Comparison of ENCODE assay signal across 1 cellular context in the genomic region with DNA sequence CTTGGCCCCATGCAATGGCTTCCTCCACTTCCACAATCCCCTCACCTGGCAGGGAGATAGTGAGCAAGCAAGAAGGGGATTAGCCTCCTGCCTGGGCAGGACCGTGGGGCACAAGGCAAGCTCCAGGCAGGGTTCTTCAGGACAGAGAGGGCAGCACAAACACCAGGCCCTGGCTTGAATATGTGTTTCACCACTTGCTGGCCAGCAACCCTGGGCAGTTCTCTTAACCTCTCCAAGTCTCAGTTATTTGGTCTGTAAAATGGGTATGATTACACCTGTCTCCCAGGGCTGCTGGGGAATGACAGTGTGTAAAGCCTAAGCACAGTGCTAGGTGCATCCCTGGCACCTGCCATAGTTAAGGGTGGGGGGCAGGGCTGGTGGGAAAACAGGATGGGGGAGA.
TF ChIP-seq lines count a peak whose summit lies in the region.

No MANE protein-coding gene starts in this region.

TF ChIP-seq in K562, 482 proteins besides CTCF, POLR2A, EP300 and RAD21 (continued from another document):
- TF ChIP-seq, protein P1, sequence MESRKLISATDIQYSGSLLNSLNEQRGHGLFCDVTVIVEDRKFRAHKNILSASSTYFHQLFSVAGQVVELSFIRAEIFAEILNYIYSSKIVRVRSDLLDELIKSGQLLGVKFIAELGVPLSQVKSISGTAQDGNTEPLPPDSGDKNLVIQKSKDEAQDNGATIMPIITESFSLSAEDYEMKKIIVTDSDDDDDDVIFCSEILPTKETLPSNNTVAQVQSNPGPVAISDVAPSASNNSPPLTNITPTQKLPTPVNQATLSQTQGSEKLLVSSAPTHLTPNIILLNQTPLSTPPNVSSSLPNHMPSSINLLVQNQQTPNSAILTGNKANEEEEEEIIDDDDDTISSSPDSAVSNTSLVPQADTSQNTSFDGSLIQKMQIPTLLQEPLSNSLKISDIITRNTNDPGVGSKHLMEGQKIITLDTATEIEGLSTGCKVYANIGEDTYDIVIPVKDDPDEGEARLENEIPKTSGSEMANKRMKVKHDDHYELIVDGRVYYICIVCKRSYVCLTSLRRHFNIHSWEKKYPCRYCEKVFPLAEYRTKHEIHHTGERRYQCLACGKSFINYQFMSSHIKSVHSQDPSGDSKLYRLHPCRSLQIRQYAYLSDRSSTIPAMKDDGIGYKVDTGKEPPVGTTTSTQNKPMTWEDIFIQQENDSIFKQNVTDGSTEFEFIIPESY (CRISPR knock-in tag; IDR thresholded peaks at IDR 0.05): no peak
- TF ChIP-seq STAG1 (CRISPR knock-in tag; IDR thresholded peaks at IDR 0.05; ENCODE audit: borderline replicate concordance) (no peak), HNRNPUL1 (IDR thresholded peaks at IDR 0.05; ENCODE audit: low read length) (no peak), ZNF507 (tag; conservative IDR thresholded peaks at IDR 0.05) (no peak), RFX7 (CRISPR knock-in tag; IDR thresholded peaks at IDR 0.05) (no peak), LARP7 (IDR thresholded peaks at IDR 0.05) (no peak), RBM25 (IDR thresholded peaks at IDR 0.05; ENCODE audit: low read depth, low read length, severe bottlenecking) (peak; percentile 64), ELF2 (CRISPR knock-in tag; IDR thresholded peaks at IDR 0.05) (no peak), ELF4 (CRISPR knock-in tag; IDR thresholded peaks at IDR 0.05) (no peak), HDAC2 (IDR thresholded peaks at IDR 0.05) (peak; percentile 45; the same call in 1 of the 2 replicates), ZNF134 (CRISPR knock-in tag; conservative IDR thresholded peaks at IDR 0.05) (no peak), HEY1 (CRISPR knock-in tag; IDR thresholded peaks at IDR 0.05; ENCODE audit: borderline replicate concordance) (no peak), JUND (IDR thresholded peaks at IDR 0.05; ENCODE audit: borderline replicate concordance, low read depth, low read length) (no peak), JUND (tag; IDR thresholded peaks at IDR 0.05; ENCODE audit: borderline replicate concordance, low read depth, low read length) (no peak), KDM4B (IDR thresholded peaks at IDR 0.05; ENCODE audit: borderline replicate concordance in 2 of 2, low read depth in 1 of 2) (no peak), ADNP (tag; IDR thresholded peaks at IDR 0.05) (peak; percentile 81), HMGN3 (IDR thresholded peaks at IDR 0.05; ENCODE audit: borderline replicate concordance, extremely low read depth, insufficient read length, low read depth, low read length) (no peak), PHF20 (IDR thresholded peaks at IDR 0.05; ENCODE audit: partially characterized antibody) (no peak), KDM1A (IDR thresholded peaks at IDR 0.05) (peak; percentile 67 to 70), RNF2 (IDR thresholded peaks at IDR 0.05) (no peak), RBFOX2 (IDR thresholded peaks at IDR 0.05; ENCODE audit: low read depth, low read length) (no peak), ZNF76 (CRISPR knock-in tag; IDR thresholded peaks at IDR 0.05; ENCODE audit: borderline replicate concordance) (no peak), RBM17 (IDR thresholded peaks at IDR 0.05; ENCODE audit: borderline replicate concordance, low read depth, low read length) (no peak), ZNF121 (CRISPR knock-in tag; conservative IDR thresholded peaks at IDR 0.05) (peak; percentile 31; the same call in 1 of the 2 replicates)
- TF ChIP-seq, protein P2, sequence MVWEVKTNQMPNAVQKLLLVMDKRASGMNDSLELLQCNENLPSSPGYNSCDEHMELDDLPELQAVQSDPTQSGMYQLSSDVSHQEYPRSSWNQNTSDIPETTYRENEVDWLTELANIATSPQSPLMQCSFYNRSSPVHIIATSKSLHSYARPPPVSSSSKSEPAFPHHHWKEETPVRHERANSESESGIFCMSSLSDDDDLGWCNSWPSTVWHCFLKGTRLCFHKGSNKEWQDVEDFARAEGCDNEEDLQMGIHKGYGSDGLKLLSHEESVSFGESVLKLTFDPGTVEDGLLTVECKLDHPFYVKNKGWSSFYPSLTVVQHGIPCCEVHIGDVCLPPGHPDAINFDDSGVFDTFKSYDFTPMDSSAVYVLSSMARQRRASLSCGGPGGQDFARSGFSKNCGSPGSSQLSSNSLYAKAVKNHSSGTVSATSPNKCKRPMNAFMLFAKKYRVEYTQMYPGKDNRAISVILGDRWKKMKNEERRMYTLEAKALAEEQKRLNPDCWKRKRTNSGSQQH (CRISPR knock-in tag; IDR thresholded peaks at IDR 0.05): no peak
- TF ChIP-seq, protein P3, sequence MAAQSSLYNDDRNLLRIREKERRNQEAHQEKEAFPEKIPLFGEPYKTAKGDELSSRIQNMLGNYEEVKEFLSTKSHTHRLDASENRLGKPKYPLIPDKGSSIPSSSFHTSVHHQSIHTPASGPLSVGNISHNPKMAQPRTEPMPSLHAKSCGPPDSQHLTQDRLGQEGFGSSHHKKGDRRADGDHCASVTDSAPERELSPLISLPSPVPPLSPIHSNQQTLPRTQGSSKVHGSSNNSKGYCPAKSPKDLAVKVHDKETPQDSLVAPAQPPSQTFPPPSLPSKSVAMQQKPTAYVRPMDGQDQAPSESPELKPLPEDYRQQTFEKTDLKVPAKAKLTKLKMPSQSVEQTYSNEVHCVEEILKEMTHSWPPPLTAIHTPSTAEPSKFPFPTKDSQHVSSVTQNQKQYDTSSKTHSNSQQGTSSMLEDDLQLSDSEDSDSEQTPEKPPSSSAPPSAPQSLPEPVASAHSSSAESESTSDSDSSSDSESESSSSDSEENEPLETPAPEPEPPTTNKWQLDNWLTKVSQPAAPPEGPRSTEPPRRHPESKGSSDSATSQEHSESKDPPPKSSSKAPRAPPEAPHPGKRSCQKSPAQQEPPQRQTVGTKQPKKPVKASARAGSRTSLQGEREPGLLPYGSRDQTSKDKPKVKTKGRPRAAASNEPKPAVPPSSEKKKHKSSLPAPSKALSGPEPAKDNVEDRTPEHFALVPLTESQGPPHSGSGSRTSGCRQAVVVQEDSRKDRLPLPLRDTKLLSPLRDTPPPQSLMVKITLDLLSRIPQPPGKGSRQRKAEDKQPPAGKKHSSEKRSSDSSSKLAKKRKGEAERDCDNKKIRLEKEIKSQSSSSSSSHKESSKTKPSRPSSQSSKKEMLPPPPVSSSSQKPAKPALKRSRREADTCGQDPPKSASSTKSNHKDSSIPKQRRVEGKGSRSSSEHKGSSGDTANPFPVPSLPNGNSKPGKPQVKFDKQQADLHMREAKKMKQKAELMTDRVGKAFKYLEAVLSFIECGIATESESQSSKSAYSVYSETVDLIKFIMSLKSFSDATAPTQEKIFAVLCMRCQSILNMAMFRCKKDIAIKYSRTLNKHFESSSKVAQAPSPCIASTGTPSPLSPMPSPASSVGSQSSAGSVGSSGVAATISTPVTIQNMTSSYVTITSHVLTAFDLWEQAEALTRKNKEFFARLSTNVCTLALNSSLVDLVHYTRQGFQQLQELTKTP (IDR thresholded peaks at IDR 0.05; ENCODE audit: low read depth in 1 of 2, partially characterized antibody in 2 of 2): no peak
- TF ChIP-seq, protein P4, sequence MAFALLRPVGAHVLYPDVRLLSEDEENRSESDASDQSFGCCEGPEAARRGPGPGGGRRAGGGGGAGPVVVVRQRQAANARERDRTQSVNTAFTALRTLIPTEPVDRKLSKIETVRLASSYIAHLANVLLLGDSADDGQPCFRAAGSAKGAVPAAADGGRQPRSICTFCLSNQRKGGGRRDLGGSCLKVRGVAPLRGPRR (CRISPR knock-in tag; IDR thresholded peaks at IDR 0.05): no peak
- TF ChIP-seq, protein P5, sequence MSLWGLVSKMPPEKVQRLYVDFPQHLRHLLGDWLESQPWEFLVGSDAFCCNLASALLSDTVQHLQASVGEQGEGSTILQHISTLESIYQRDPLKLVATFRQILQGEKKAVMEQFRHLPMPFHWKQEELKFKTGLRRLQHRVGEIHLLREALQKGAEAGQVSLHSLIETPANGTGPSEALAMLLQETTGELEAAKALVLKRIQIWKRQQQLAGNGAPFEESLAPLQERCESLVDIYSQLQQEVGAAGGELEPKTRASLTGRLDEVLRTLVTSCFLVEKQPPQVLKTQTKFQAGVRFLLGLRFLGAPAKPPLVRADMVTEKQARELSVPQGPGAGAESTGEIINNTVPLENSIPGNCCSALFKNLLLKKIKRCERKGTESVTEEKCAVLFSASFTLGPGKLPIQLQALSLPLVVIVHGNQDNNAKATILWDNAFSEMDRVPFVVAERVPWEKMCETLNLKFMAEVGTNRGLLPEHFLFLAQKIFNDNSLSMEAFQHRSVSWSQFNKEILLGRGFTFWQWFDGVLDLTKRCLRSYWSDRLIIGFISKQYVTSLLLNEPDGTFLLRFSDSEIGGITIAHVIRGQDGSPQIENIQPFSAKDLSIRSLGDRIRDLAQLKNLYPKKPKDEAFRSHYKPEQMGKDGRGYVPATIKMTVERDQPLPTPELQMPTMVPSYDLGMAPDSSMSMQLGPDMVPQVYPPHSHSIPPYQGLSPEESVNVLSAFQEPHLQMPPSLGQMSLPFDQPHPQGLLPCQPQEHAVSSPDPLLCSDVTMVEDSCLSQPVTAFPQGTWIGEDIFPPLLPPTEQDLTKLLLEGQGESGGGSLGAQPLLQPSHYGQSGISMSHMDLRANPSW (CRISPR knock-in tag; IDR thresholded peaks at IDR 0.05): no peak
- TF ChIP-seq, protein P6, sequence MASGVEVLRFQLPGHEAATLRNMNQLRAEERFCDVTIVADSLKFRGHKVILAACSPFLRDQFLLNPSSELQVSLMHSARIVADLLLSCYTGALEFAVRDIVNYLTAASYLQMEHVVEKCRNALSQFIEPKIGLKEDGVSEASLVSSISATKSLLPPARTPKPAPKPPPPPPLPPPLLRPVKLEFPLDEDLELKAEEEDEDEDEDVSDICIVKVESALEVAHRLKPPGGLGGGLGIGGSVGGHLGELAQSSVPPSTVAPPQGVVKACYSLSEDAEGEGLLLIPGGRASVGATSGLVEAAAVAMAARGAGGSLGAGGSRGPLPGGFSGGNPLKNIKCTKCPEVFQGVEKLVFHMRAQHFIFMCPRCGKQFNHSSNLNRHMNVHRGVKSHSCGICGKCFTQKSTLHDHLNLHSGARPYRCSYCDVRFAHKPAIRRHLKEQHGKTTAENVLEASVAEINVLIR (CRISPR knock-in tag; IDR thresholded peaks at IDR 0.05): no peak
- TF ChIP-seq, protein P7, sequence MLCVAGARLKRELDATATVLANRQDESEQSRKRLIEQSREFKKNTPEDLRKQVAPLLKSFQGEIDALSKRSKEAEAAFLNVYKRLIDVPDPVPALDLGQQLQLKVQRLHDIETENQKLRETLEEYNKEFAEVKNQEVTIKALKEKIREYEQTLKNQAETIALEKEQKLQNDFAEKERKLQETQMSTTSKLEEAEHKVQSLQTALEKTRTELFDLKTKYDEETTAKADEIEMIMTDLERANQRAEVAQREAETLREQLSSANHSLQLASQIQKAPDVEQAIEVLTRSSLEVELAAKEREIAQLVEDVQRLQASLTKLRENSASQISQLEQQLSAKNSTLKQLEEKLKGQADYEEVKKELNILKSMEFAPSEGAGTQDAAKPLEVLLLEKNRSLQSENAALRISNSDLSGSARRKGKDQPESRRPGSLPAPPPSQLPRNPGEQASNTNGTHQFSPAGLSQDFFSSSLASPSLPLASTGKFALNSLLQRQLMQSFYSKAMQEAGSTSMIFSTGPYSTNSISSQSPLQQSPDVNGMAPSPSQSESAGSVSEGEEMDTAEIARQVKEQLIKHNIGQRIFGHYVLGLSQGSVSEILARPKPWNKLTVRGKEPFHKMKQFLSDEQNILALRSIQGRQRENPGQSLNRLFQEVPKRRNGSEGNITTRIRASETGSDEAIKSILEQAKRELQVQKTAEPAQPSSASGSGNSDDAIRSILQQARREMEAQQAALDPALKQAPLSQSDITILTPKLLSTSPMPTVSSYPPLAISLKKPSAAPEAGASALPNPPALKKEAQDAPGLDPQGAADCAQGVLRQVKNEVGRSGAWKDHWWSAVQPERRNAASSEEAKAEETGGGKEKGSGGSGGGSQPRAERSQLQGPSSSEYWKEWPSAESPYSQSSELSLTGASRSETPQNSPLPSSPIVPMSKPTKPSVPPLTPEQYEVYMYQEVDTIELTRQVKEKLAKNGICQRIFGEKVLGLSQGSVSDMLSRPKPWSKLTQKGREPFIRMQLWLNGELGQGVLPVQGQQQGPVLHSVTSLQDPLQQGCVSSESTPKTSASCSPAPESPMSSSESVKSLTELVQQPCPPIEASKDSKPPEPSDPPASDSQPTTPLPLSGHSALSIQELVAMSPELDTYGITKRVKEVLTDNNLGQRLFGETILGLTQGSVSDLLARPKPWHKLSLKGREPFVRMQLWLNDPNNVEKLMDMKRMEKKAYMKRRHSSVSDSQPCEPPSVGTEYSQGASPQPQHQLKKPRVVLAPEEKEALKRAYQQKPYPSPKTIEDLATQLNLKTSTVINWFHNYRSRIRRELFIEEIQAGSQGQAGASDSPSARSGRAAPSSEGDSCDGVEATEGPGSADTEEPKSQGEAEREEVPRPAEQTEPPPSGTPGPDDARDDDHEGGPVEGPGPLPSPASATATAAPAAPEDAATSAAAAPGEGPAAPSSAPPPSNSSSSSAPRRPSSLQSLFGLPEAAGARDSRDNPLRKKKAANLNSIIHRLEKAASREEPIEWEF (CRISPR knock-in tag; IDR thresholded peaks at IDR 0.05): no peak
- TF ChIP-seq, protein P8, sequence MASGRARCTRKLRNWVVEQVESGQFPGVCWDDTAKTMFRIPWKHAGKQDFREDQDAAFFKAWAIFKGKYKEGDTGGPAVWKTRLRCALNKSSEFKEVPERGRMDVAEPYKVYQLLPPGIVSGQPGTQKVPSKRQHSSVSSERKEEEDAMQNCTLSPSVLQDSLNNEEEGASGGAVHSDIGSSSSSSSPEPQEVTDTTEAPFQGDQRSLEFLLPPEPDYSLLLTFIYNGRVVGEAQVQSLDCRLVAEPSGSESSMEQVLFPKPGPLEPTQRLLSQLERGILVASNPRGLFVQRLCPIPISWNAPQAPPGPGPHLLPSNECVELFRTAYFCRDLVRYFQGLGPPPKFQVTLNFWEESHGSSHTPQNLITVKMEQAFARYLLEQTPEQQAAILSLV (tag; IDR thresholded peaks at IDR 0.05): no peak
- TF ChIP-seq, protein P9, sequence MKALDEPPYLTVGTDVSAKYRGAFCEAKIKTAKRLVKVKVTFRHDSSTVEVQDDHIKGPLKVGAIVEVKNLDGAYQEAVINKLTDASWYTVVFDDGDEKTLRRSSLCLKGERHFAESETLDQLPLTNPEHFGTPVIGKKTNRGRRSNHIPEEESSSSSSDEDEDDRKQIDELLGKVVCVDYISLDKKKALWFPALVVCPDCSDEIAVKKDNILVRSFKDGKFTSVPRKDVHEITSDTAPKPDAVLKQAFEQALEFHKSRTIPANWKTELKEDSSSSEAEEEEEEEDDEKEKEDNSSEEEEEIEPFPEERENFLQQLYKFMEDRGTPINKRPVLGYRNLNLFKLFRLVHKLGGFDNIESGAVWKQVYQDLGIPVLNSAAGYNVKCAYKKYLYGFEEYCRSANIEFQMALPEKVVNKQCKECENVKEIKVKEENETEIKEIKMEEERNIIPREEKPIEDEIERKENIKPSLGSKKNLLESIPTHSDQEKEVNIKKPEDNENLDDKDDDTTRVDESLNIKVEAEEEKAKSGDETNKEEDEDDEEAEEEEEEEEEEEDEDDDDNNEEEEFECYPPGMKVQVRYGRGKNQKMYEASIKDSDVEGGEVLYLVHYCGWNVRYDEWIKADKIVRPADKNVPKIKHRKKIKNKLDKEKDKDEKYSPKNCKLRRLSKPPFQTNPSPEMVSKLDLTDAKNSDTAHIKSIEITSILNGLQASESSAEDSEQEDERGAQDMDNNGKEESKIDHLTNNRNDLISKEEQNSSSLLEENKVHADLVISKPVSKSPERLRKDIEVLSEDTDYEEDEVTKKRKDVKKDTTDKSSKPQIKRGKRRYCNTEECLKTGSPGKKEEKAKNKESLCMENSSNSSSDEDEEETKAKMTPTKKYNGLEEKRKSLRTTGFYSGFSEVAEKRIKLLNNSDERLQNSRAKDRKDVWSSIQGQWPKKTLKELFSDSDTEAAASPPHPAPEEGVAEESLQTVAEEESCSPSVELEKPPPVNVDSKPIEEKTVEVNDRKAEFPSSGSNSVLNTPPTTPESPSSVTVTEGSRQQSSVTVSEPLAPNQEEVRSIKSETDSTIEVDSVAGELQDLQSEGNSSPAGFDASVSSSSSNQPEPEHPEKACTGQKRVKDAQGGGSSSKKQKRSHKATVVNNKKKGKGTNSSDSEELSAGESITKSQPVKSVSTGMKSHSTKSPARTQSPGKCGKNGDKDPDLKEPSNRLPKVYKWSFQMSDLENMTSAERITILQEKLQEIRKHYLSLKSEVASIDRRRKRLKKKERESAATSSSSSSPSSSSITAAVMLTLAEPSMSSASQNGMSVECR (CRISPR knock-in tag; IDR thresholded peaks at IDR 0.05): 0 out of 2 replicates have a peak, but pooled peaks have one; percentile 8
